ENCODE assay signal across 8 cellular contexts in the genomic region with DNA sequence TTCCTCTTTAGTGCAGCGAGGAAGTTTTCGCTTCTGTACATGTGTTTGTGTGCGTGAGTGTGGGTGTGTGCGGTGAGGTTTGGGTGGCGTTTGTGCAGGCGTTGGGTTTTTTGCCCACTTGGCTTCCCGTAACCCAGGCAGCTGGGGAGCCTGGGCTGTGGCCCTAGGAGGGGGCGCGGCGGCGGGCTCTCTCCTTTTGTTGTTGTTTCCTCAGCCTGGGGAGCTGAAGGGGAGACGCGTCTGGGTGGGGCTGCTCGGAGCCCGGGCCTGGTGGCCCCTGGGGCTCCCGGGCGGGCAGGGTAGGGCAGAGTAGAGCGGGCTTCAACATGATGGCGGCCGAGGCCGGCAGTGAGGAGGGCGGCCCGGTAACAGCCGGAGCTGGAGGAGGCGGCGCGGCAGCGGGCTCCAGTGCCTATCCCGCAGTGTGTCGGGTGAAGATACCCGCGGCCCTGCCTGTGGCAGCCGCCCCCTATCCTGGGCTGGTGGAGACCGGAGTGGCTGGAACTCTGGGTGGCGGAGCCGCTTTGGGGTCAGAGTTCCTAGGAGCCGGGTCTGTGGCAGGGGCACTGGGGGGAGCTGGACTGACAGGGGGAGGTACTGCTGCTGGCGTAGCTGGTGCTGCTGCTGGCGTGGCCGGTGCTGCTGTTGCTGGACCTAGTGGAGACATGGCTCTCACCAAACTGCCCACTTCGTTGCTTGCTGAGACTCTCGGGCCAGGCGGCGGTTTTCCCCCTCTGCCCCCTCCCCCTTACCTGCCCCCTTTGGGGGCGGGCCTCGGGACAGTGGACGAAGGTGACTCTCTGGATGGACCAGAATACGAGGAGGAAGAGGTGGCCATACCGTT. TPM values are rescaled to one million over a fixed set of nuclear protein-coding genes. Genes with fewer than 3 reads are reported as not detected.
DNase-seq lines count a peak whose midpoint lies in the region; ATAC-seq and TF ChIP-seq lines count a peak whose summit lies in the region.

No MANE protein-coding gene starts in this region.

- H3K27me3 ChIP-seq in DND-41 (ENCODE audit: insufficient read depth, low read length, poor library complexity) = peaks cover 5% of the 10 kb centered on the region
- H3K27me3 ChIP-seq in upper lobe of right lung = no peaks in the 10 kb centered on the region

- peak; percentile 70 for ATAC-seq in DND-41 (ENCODE audit: insufficient read depth, low read depth)
- peak; percentile 50 for ATAC-seq in GM21367 (IDR thresholded peaks at IDR 0.05; ENCODE audit: unreplicated experiment)
- ATAC-seq in left cardiac atrium = peak; percentile 75 to 82
- ATAC-seq in upper lobe of right lung = peak; percentile 78

- peak overlapping the region; percentile 94 for H2AFZ ChIP-seq in DND-41 (ENCODE audit: low read depth, low read length)

- H3K9me3 ChIP-seq in DND-41 (ENCODE audit: insufficient read depth, low read length, severe bottlenecking) (no peaks in the 10 kb centered on the region), upper lobe of right lung (no peaks in the 10 kb centered on the region)

- DNase-seq in DND-41 (peak; percentile 82), HS-27A (ENCODE audit: low read depth) (peak; percentile 24), SW 1271 (lab: John Stamatoyannopoulos, UW) (peak; percentile 24 to 65), amniotic epithelial cell (ENCODE audit: low read depth) (peak; percentile 63), left cardiac atrium (peak; percentile 75), posterior cingulate gyrus (peak; percentile 70 to 97 (median 78)), upper lobe of right lung (peak; percentile 80)

- no peaks in the 10 kb centered on the region for H3K36me3 ChIP-seq in DND-41 (ENCODE audit: insufficient read depth, low read length)
- H3K36me3 ChIP-seq in upper lobe of right lung = no peaks in the 10 kb centered on the region

- peak overlapping the region; percentile 95 for H3K9ac ChIP-seq in DND-41 (ENCODE audit: low read depth, low read length)

- H3K4me2 ChIP-seq in DND-41 (ENCODE audit: insufficient read depth, low read length) = peak overlapping the region; percentile 81

- no peaks in the 10 kb centered on the region for H4K20me1 ChIP-seq in DND-41 (ENCODE audit: insufficient read depth, low read length)

- H3K4me1 ChIP-seq in DND-41 (ENCODE audit: insufficient read depth, low read length) = peaks cover 43% of the 10 kb centered on the region
- H3K4me1 ChIP-seq in upper lobe of right lung = peaks cover 14% of the 10 kb centered on the region

- peaks cover 56% of the 10 kb centered on the region for H3K79me2 ChIP-seq in DND-41 (ENCODE audit: insufficient read depth, low read length)

- H3K27ac ChIP-seq in DND-41 (ENCODE audit: low read length) (peak overlapping the region; percentile 89), upper lobe of right lung (peak overlapping the region; percentile 87)

- intact Hi-C loops in left cardiac atrium (cut with DNase I) = loop anchor here in 1 of 2 donors (10.0 kb wide), 1 partner anchor 106 kb away; no protein-coding TSS in a partner anchor
- intact Hi-C loops in posterior cingulate gyrus (cut with DNase I) = loop anchor here (5.0 kb wide), 1 partner anchor 129 kb away; no protein-coding TSS in a partner anchor
- intact Hi-C loops in upper lobe of right lung (cut with DNase I) = no loop called here

- peak overlapping the region; percentile 70 to 91 for H3K4me3 ChIP-seq in DND-41 (ENCODE audit: low read depth in 1 of 2, low read length in 2 of 2)
- H3K4me3 ChIP-seq in upper lobe of right lung = peak overlapping the region; percentile 81

- TF ChIP-seq CTCF in DND-41 (IDR thresholded peaks at IDR 0.05; ENCODE audit: borderline replicate concordance, extremely low read depth, low read length, poor library complexity, severe bottlenecking) (no peak), upper lobe of right lung (IDR thresholded peaks at IDR 0.05) (no peak)

RNA-seq across cellular contexts. Expression of gene RASA1, which starts 0.7 kb away (rescaled TPM):
- total RNA-seq in left cardiac atrium = 10 to 100 TPM; 17.6 to 19.8 TPM
- 28.5 TPM for total RNA-seq in upper lobe of right lung

Comparison
In these comparisons a context has a peak if more than half of its experiments do, and no peak if none do; other contexts are left out.
1. Peak in every context shown above with its lines: DNase-seq, ATAC-seq, H3K4me3 ChIP-seq and H3K27ac ChIP-seq.
2. DNase-seq: peak in every context shown above with its lines; median percentile 82 in DND-41; 80 in upper lobe of right lung; 78 in posterior cingulate gyrus; 75 in left cardiac atrium; 63 in amniotic epithelial cell; 44 in SW 1271; 24 in HS-27A.